ENCODE assay signal across 25 cellular contexts in the genomic region with DNA sequence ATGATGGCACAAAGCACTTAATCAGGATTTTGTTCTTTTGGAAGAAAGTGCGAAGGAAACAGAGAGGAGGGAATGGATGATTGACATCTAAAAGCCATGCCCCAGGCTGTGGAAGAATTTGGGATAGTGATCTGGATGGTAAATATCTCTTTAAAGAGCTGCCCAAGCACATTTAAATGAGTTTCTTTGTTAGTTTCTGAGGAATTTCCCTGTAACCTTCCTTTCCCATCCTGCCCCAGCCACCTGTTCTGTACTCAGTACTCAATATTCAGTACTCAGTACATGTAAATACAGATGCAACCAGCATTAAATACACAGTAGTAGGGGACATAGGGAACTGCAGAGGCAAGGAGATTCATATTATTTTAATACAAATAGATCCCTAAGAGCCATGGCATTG.
"Had no signal": no experiment of that assay in that cellular context is flagged by ENCODE, and none has a peak within 500 bp of the region (broad histone marks: within the 10 kb centered on the region; RNA-seq: fewer than 3 reads in every experiment).

No MANE protein-coding gene starts in this region.

- H3K36me3 Mint-ChIP-seq: mesothelial cell of epicardium; naive B cell; natural killer cell; stimulated activated memory B cell treated with anti-CD40 and anti-IgM and Interleukin-4, amounts not matched to agents 10 μg/mL and 1 μg/mL and 100 μg/mL, for 72 hours had no signal

- H3K4me1 ChIP-seq: right atrium auricular region, right lobe of liver, stomach, testis, thyroid gland, transverse colon, upper lobe of left lung had no signal

- H3K4me3 Mint-ChIP-seq: mesothelial cell of epicardium; natural killer cell; nephron progenitor cell; stimulated activated memory B cell treated with anti-CD40 and anti-IgM and Interleukin-4, amounts not matched to agents 10 μg/mL and 1 μg/mL and 100 μg/mL, for 72 hours had no signal

- H3K27ac ChIP-seq: left ventricle myocardium inferior, ovary, right atrium auricular region, right lobe of liver, stomach, testis, thyroid gland, transverse colon, upper lobe of left lung had no signal

- H3K9me3 ChIP-seq: left ventricle myocardium inferior, ovary, right atrium auricular region, right lobe of liver, stomach, testis, thyroid gland, transverse colon, upper lobe of left lung had no signal

- H3K4me1 Mint-ChIP-seq: natural killer cell; stimulated activated memory B cell treated with anti-CD40 and anti-IgM and Interleukin-4, amounts not matched to agents 10 μg/mL and 1 μg/mL and 100 μg/mL, for 72 hours had no signal

- H3K4me2 ChIP-seq: smooth muscle cell had no signal

- ATAC-seq: natural killer cell; stimulated activated memory B cell treated with anti-CD40 and anti-IgM and Interleukin-4, amounts not matched to agents 10 μg/mL and 1 μg/mL and 100 μg/mL, for 72 hours; stimulated activated naive CD8-positive, alpha-beta T cell treated with anti-CD3 and anti-CD28 coated beads, Interleukin-15, Interleukin-2, amounts not matched to agents 100 U/mL and 50 U/mL, for 24 hours had no signal

- H3K36me3 ChIP-seq: left ventricle myocardium inferior, ovary, right atrium auricular region, right lobe of liver, stomach, thyroid gland, transverse colon, upper lobe of left lung had no signal

- H3K27ac Mint-ChIP-seq: mesothelial cell of epicardium; natural killer cell; nephron progenitor cell; progenitor cell of endocrine pancreas; stimulated activated memory B cell treated with anti-CD40 and anti-IgM and Interleukin-4, amounts not matched to agents 10 μg/mL and 1 μg/mL and 100 μg/mL, for 72 hours had no signal

- H3K27me3 ChIP-seq: ovary, right atrium auricular region, right lobe of liver, testis, thyroid gland, upper lobe of left lung had no signal

- DNase-seq: hippocampal formation; islet precursor cell; left ventricle myocardium inferior; mesendoderm; naive B cell; natural killer cell; nephron progenitor cell; right lobe of liver; stimulated activated CD4-positive, alpha-beta T cell treated with anti-CD3 and anti-CD28 coated beads, Interleukin-1b, Interleukin-23, amount 100 ng/mL, for 48 hours; stimulated activated CD4-positive, alpha-beta T cell treated with anti-CD3 and anti-CD28 coated beads, Interleukin-2, amount 100 ng/mL, for 48 hours; stimulated activated CD4-positive, alpha-beta T cell treated with anti-CD3 and anti-CD28 coated beads, Interleukin-4, amount 100 ng/mL, for 4 hours; stimulated activated CD8-positive, alpha-beta memory T cell treated with anti-CD3 and anti-CD28 coated beads, Interleukin-4, amount 100 ng/mL, for 48 hours; stimulated activated naive CD8-positive, alpha-beta T cell treated with anti-CD3 and anti-CD28 coated beads, Interleukin-15, Interleukin-2, amounts not matched to agents 100 U/mL and 50 U/mL, for 24 hours; stomach; testis; thyroid gland; transverse colon; upper lobe of left lung had no signal

- H3K4me3 ChIP-seq: left ventricle myocardium inferior, lung, ovary, right atrium auricular region, right lobe of liver, smooth muscle cell, stomach, testis, thyroid gland, transverse colon, upper lobe of left lung had no signal

- H3K9me3 Mint-ChIP-seq: mesothelial cell of epicardium; naive B cell; natural killer cell; nephron progenitor cell; stimulated activated memory B cell treated with anti-CD40 and anti-IgM and Interleukin-4, amounts not matched to agents 10 μg/mL and 1 μg/mL and 100 μg/mL, for 72 hours had no signal
